In the genomic region with DNA sequence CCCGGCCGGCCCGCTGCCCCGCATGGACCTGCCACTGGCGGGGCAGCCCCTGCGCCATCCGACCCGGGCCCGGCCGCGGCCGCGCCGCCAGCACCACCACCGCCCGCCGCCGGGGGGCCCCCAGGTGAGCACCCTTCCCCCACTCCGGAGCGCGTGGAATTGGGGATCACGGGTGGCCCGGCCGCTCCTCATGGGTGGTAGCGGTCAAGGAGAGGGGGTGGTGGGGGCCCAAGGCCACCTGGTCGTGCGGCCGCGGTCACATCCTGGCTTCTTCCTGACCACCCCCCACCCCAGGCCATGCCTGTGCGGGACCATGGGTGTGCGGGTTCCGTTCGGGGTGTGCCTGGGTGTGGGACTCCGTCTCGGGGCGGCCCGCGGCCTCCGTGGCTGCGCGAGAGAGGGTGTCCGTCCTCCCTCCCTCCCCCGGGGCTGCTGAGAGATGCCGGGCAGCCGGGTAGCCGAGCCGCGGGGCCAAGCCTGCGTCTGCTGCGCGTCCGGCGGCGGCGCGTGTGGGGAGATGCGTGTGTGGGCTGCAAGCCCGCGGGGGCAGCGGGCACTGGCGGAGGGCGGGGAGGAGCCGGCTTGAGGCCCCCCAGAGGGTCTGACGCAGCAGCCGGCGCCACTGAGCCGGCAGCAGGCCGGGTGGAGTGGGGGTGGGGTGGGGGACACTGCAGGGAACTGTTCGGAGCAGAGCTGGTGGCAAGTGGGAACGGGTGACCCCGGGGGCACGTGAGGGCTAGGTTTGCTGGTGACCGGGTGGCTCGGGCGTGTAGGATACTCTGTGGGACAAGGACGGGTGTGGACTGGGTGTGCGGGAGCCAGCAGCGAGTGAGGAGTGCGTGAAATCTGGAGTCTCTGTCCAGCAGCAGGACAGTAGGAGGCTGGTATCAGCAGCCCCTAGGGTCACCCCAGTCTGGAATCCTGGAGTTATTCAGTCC, we compare ENCODE assay signal across 12 cellular contexts. TPM values are rescaled to one million over a fixed set of nuclear protein-coding genes. Genes with fewer than 3 reads are reported as not detected.
DNase-seq lines count a peak whose midpoint lies in the region; ATAC-seq, FAIRE-seq and TF ChIP-seq lines count a peak whose summit lies in the region.
"Had no signal": no experiment of that assay in that cellular context is flagged by ENCODE, and none has a peak within 500 bp of the region (broad histone marks: within the 10 kb centered on the region; RNA-seq: fewer than 3 reads in every experiment).

No MANE protein-coding gene starts in this region.

- no peak overlapping the region for H3K27ac ChIP-seq in ACC112 (ENCODE audit: low read depth, low read length)
- H3K27ac ChIP-seq in mesenchymal stem cell (ENCODE audit: low read length, poor library complexity, severe bottlenecking): no peak overlapping the region

- no peak overlapping the region for H4K91ac ChIP-seq in mesenchymal stem cell (ENCODE audit: low read length)

- no peak overlapping the region for H2BK120ac ChIP-seq in mesenchymal stem cell (ENCODE audit: low read depth, low read length)

- H3K9ac ChIP-seq in mesenchymal stem cell (ENCODE audit: low read length): no peak overlapping the region

- H2BK12ac ChIP-seq in mesenchymal stem cell (ENCODE audit: low read length in 2 of 2): no peak overlapping the region

- no peaks in the 10 kb centered on the region for H3K36me3 ChIP-seq in ACC112 (ENCODE audit: insufficient read depth, low read length)
- H3K36me3 ChIP-seq in bronchial epithelial cell (ENCODE audit: control insufficient read depth, insufficient read depth, low read length): peaks cover 1% of the 10 kb centered on the region
- peaks cover 0 to 17% of the 10 kb centered on the region in 2 experiments for H3K36me3 ChIP-seq in mesenchymal stem cell (ENCODE audit: control insufficient read depth in 1 of 2, insufficient read depth in 2 of 2, low read depth in 1 of 2, low read length in 2 of 2)

- H3K14ac ChIP-seq in mesenchymal stem cell (ENCODE audit: low read length in 2 of 2): no peak overlapping the region

- H3K23ac ChIP-seq in mesenchymal stem cell (ENCODE audit: low read length in 2 of 2): no peak overlapping the region

- H3K27me3 ChIP-seq in ACC112 (ENCODE audit: insufficient read depth, low read length) (peaks cover 62% of the 10 kb centered on the region), bronchial epithelial cell (ENCODE audit: control insufficient read depth, insufficient read depth, low read length) (peaks cover 37% of the 10 kb centered on the region), mesenchymal stem cell (ENCODE audit: control insufficient read depth in 1 of 2, insufficient read depth in 1 of 2, low read length in 2 of 2) (peaks cover 43 to 53% of the 10 kb centered on the region in 2 experiments)

- H2AK5ac ChIP-seq in mesenchymal stem cell (ENCODE audit: low read length, severe bottlenecking): no peak overlapping the region

- H3K18ac ChIP-seq in mesenchymal stem cell (ENCODE audit: low read depth in 1 of 2, low read length in 2 of 2): peak overlapping the region in 1 of 2 experiments; percentile 28

- no peak overlapping the region for H2BK15ac ChIP-seq in mesenchymal stem cell (ENCODE audit: low read depth, poor library complexity, severe bottlenecking)

- H3K4me3 Mint-ChIP-seq in HFFc6 (peak overlapping the region; percentile 88), T-cell (no peak overlapping the region)
- H3K4me3 Mint-ChIP-seq in natural killer cell treated with Interleukin-12 subunit alpha and Interleukin-12 subunit beta and Interleukin-15 and Interleukin-18, amount 100 ng/mL, for 72 hours: no peak overlapping the region
- H3K4me3 Mint-ChIP-seq: activated naive CD8-positive, alpha-beta T cell had no signal

- H2BK5ac ChIP-seq in mesenchymal stem cell (ENCODE audit: low read depth, low read length, poor library complexity, severe bottlenecking): no peak overlapping the region

- FAIRE-seq in bronchial epithelial cell (lab: Jason Lieb, UNC): no peak

- H3K79me1 ChIP-seq in mesenchymal stem cell (replicated peaks; ENCODE audit: low read length, poor library complexity, severe bottlenecking): no peaks in the 10 kb centered on the region

- H3K9me3 Mint-ChIP-seq in HFFc6: no peaks in the 10 kb centered on the region
- H3K9me3 Mint-ChIP-seq in natural killer cell treated with Interleukin-12 subunit alpha and Interleukin-12 subunit beta and Interleukin-15 and Interleukin-18, amount 100 ng/mL, for 72 hours: no peaks in the 10 kb centered on the region
- no peaks in the 10 kb centered on the region for H3K9me3 Mint-ChIP-seq in T-cell

- H3K4me3 ChIP-seq in ACC112 (ENCODE audit: low read depth, low read length) (peak overlapping the region; percentile 73), bronchial epithelial cell (ENCODE audit: low read depth, low read length) (peak overlapping the region; percentile 15), mesenchymal stem cell (ENCODE audit: insufficient read depth in 1 of 2, low read depth in 1 of 2, low read length in 2 of 2) (peak overlapping the region; percentile 31 to 77)

- no peak overlapping the region for H3K4ac ChIP-seq in mesenchymal stem cell (ENCODE audit: low read depth in 1 of 2, low read length in 2 of 2)

- no peak overlapping the region for H4K8ac ChIP-seq in mesenchymal stem cell (ENCODE audit: low read length)

- H3K4me1 Mint-ChIP-seq in HFFc6 (ENCODE audit: low read depth): no peaks in the 10 kb centered on the region
- H3K4me1 Mint-ChIP-seq in natural killer cell treated with Interleukin-12 subunit alpha and Interleukin-12 subunit beta and Interleukin-15 and Interleukin-18, amount 100 ng/mL, for 72 hours (ENCODE audit: low read depth in 2 of 2): peaks cover 11 to 13% of the 10 kb centered on the region in 2 donors
- H3K4me1 Mint-ChIP-seq in T-cell: peaks cover 1 to 24% (median 14%) of the 10 kb centered on the region in 3 donors

- H3K4me1 ChIP-seq in ACC112 (ENCODE audit: control insufficient read depth, insufficient read depth, low read length, unreplicated experiment) (no peaks in the 10 kb centered on the region), mesenchymal stem cell (ENCODE audit: control insufficient read depth, insufficient read depth, low read depth, low read length) (peaks cover 12% of the 10 kb centered on the region)

- peak overlapping the region; percentile 85 for H3K4me2 ChIP-seq in mesenchymal stem cell (ENCODE audit: low read length, poor library complexity, severe bottlenecking)

- DNase-seq in HFFc6 (no peak), bronchial epithelial cell (ENCODE audit: low read depth) (no peak), mesenchymal stem cell (peak; percentile 45), globus pallidus (ENCODE audit: low spot score) (no peak), T-cell (no peak)
- no peak for DNase-seq in natural killer cell treated with Interleukin-12 subunit alpha and Interleukin-12 subunit beta and Interleukin-15 and Interleukin-18, amount 100 ng/mL, for 72 hours (ENCODE audit: low spot score)
- DNase-seq: GDM1; RPMI8226; stimulated activated naive CD4-positive, alpha-beta T cell treated with Interleukin-2 at 50 U/mL for 16 hours had no signal

- TF ChIP-seq CTCF in HFFc6 (IDR thresholded peaks at IDR 0.05): peak; percentile 66
- peak; percentile 34 for TF ChIP-seq CTCF in bronchial epithelial cell (IDR thresholded peaks at IDR 0.05; ENCODE audit: insufficient read depth, low read length, severe bottlenecking)

- ATAC-seq in HG02981 (IDR thresholded peaks at IDR 0.05; ENCODE audit: unreplicated experiment) (no peak), T-cell (replicated peaks in 1 of 4) (no peak)
- no peak for ATAC-seq in natural killer cell treated with Interleukin-12 subunit alpha and Interleukin-12 subunit beta and Interleukin-15 and Interleukin-18, amount 100 ng/mL, for 72 hours

- CTCF ChIA-PET in T-cell (lab: Charles Lee): no interaction called here

- no peaks in the 10 kb centered on the region for H3K9me3 ChIP-seq in mesenchymal stem cell (ENCODE audit: control insufficient read depth, low read length)

- peaks cover 30% of the 10 kb centered on the region for H3K27me3 Mint-ChIP-seq in HFFc6 (ENCODE audit: insufficient read depth)
- no peaks in the 10 kb centered on the region for H3K27me3 Mint-ChIP-seq in natural killer cell treated with Interleukin-12 subunit alpha and Interleukin-12 subunit beta and Interleukin-15 and Interleukin-18, amount 100 ng/mL, for 72 hours
- no peaks in the 10 kb centered on the region for H3K27me3 Mint-ChIP-seq in T-cell
- H3K27me3 Mint-ChIP-seq: activated naive CD8-positive, alpha-beta T cell had no signal

- no peaks in the 10 kb centered on the region for H3K79me2 ChIP-seq in ACC112 (ENCODE audit: control insufficient read depth, insufficient read depth, low read length, unreplicated experiment)

- POLR2A ChIA-PET in T-cell (lab: Charles Lee): no interaction called here

- no peaks in the 10 kb centered on the region for H3K36me3 Mint-ChIP-seq in HFFc6 (ENCODE audit: low read depth)
- no peaks in the 10 kb centered on the region for H3K36me3 Mint-ChIP-seq in natural killer cell treated with Interleukin-12 subunit alpha and Interleukin-12 subunit beta and Interleukin-15 and Interleukin-18, amount 100 ng/mL, for 72 hours
- H3K36me3 Mint-ChIP-seq in T-cell: peaks cover 38% of the 10 kb centered on the region

- no peak overlapping the region for H3K27ac Mint-ChIP-seq in HFFc6
- no peak overlapping the region for H3K27ac Mint-ChIP-seq in natural killer cell treated with Interleukin-12 subunit alpha and Interleukin-12 subunit beta and Interleukin-15 and Interleukin-18, amount 100 ng/mL, for 72 hours
- H3K27ac Mint-ChIP-seq in T-cell: no peak overlapping the region
- H3K27ac Mint-ChIP-seq: activated naive CD8-positive, alpha-beta T cell had no signal

- WGBS in mesenchymal stem cell: 1% methylated on average over 53 of the region's 79 CpGs

- no peak overlapping the region for H2AFZ ChIP-seq in ACC112 (ENCODE audit: low read length, unreplicated experiment)
- H2AFZ ChIP-seq in mesenchymal stem cell (ENCODE audit: low read depth, low read length): no peak overlapping the region

RNA-seq across cellular contexts. Expression of gene ACD, which starts 6.7 kb away (rescaled TPM):
- total RNA-seq in HFFc6 (2021; fragmentation: NEBNext Ultra II Directional; extraction: Animal tissue kit (Norgen Biotek cat#: 25700)): 10 to 100 TPM; 18.0 to 25.8 (median 23.9) TPM
- total RNA-seq in bronchial epithelial cell: 8.4 and 11.0 TPM in 2 replicates
- polyA plus RNA-seq in mesenchymal stem cell (2013, experiment 1 of 2): 13.6 TPM
- polyA plus RNA-seq in mesenchymal stem cell (2013, experiment 2 of 2): 13.9 TPM
- total RNA-seq in natural killer cell treated with Interleukin-12 subunit alpha and Interleukin-12 subunit beta and Interleukin-15 and Interleukin-18, amount 100 ng/mL, for 72 hours: 10 to 100 TPM; 54.9 to 91.3 TPM
- total RNA-seq in T-cell: 10 to 100 TPM; 24.5 to 62.6 (median 53.6) TPM

RNA-seq across cellular contexts. Expression of gene PARD6A, which starts 7.4 kb away (rescaled TPM):
- 1 to 10 TPM in 1 of 6 experiments, under 1 TPM in 5; 0.55 to 1.1 (median 0.86) TPM for total RNA-seq in HFFc6 (2021; fragmentation: NEBNext Ultra II Directional; extraction: Animal tissue kit (Norgen Biotek cat#: 25700))
- 2.6 and 4.4 TPM in 2 replicates for total RNA-seq in bronchial epithelial cell
- 0.28 TPM for polyA plus RNA-seq in mesenchymal stem cell (2013, experiment 1 of 2)
- polyA plus RNA-seq in mesenchymal stem cell (2013, experiment 2 of 2): 0.32 TPM
- total RNA-seq in natural killer cell treated with Interleukin-12 subunit alpha and Interleukin-12 subunit beta and Interleukin-15 and Interleukin-18, amount 100 ng/mL, for 72 hours: 1 to 10 TPM; 6.3 to 8.0 TPM
- 10 to 100 TPM in 1 of 5 donors, 1 to 10 TPM in 4; 2.9 to 10.6 (median 7.6) TPM for total RNA-seq in T-cell

RNA-seq across cellular contexts. Expression of gene CARMIL2, which starts 8.5 kb away (rescaled TPM):
- 1 to 10 TPM; 1.6 to 2.7 (median 1.8) TPM for total RNA-seq in HFFc6 (2021; fragmentation: NEBNext Ultra II Directional; extraction: Animal tissue kit (Norgen Biotek cat#: 25700))
- total RNA-seq in bronchial epithelial cell (not detected in 2 replicates), T-cell (100 to 1,000 TPM; 150 to 271 (median 243) TPM)
- polyA plus RNA-seq in mesenchymal stem cell (2013, experiment 1 of 2): 0.48 TPM
- polyA plus RNA-seq in mesenchymal stem cell (2013, experiment 2 of 2): 0.48 TPM
- 10 to 100 TPM; 33.8 to 89.7 TPM for total RNA-seq in natural killer cell treated with Interleukin-12 subunit alpha and Interleukin-12 subunit beta and Interleukin-15 and Interleukin-18, amount 100 ng/mL, for 72 hours

RNA-seq across cellular contexts. Expression of gene ENKD1, which starts 13.2 kb away (rescaled TPM):
- total RNA-seq in HFFc6 (2021; fragmentation: NEBNext Ultra II Directional; extraction: Animal tissue kit (Norgen Biotek cat#: 25700)): 10 to 100 TPM in 1 of 6 experiments, 1 to 10 TPM in 5; 7.4 to 10.8 (median 8.9) TPM
- total RNA-seq in bronchial epithelial cell: 12.8 and 15.5 TPM in 2 replicates
- 7.9 TPM for polyA plus RNA-seq in mesenchymal stem cell (2013, experiment 1 of 2)
- 9.0 TPM for polyA plus RNA-seq in mesenchymal stem cell (2013, experiment 2 of 2)
- 10 to 100 TPM in 1 of 2 donors, 1 to 10 TPM in 1; 8.1 to 12.2 TPM for total RNA-seq in natural killer cell treated with Interleukin-12 subunit alpha and Interleukin-12 subunit beta and Interleukin-15 and Interleukin-18, amount 100 ng/mL, for 72 hours
- 10 to 100 TPM in 3 of 5 donors, 1 to 10 TPM in 2; 4.2 to 12.1 (median 10.1) TPM for total RNA-seq in T-cell

RNA-seq across cellular contexts. Expression of gene C16orf86, which starts 13.2 kb away (rescaled TPM):
- total RNA-seq in HFFc6 (2021; fragmentation: NEBNext Ultra II Directional; extraction: Animal tissue kit (Norgen Biotek cat#: 25700)): 1 to 10 TPM; 1.0 to 1.9 (median 1.6) TPM
- 0.26 and 0.79 TPM in 2 replicates for total RNA-seq in bronchial epithelial cell
- 2.3 TPM for polyA plus RNA-seq in mesenchymal stem cell (2013, experiment 1 of 2)
- polyA plus RNA-seq in mesenchymal stem cell (2013, experiment 2 of 2): 1.8 TPM
- total RNA-seq in natural killer cell treated with Interleukin-12 subunit alpha and Interleukin-12 subunit beta and Interleukin-15 and Interleukin-18, amount 100 ng/mL, for 72 hours: 1 to 10 TPM; 1.6 to 1.9 TPM
- 1 to 10 TPM; 1.9 to 6.7 (median 5.4) TPM for total RNA-seq in T-cell

Comparison
In these comparisons a context has a peak if more than half of its experiments do, and no peak if none do; other contexts are left out.
1. H3K4me3 ChIP-seq: peak in every context shown above with its lines; median percentile 73 in ACC112; 54 in mesenchymal stem cell; 15 in bronchial epithelial cell.
2. RNA of gene CARMIL2, which starts 8.5 kb away (total RNA-seq): 150 to 271 TPM in T-cell and 33.8 to 89.7 TPM in natural killer cell treated with Interleukin-12 subunit alpha and Interleukin-12 subunit beta and Interleukin-15 and Interleukin-18, amount 100 ng/mL, for 72 hours; 1.6 to 2.7 TPM in HFFc6 and not detected in bronchial epithelial cell; every median in the first group is over 4 times any median in the second.